Comparison of ENCODE assay signal across 8 cellular contexts in genomic region chr7:156892086-156892800, GRCh38. TPM values are rescaled to one million over a fixed set of nuclear protein-coding genes. Genes with fewer than 3 reads are reported as not detected.
DNase-seq lines count a peak whose midpoint lies in the region; ATAC-seq and TF ChIP-seq lines count a peak whose summit lies in the region.

No MANE protein-coding gene starts in this region.

- peaks cover 7 to 33% of the 10 kb centered on the region in 2 donors for H3K36me3 Mint-ChIP-seq in activated naive CD4-positive, alpha-beta T cell treated with anti-CD3 and anti-CD28 coated beads, Interleukin-2, amount 50 U/mL, for 72 hours

- H3K4me3 ChIP-seq in BE2C (ENCODE audit: low read depth, low read length): peak overlapping the region; percentile 82
- H3K4me3 ChIP-seq in SJSA1: peak overlapping the region; percentile 90
- peak overlapping the region; percentile 93 for H3K4me3 ChIP-seq in left ventricle myocardium inferior
- H3K4me3 ChIP-seq in sigmoid colon: peak overlapping the region; percentile 58 to 94 (median 84)

- 1 to 2% methylated on average over 55 to 56 of the region's 57 CpGs for WGBS in sigmoid colon, 2 donors

- no peaks in the 10 kb centered on the region for H3K27me3 ChIP-seq in BE2C
- H3K27me3 ChIP-seq in SJSA1 (replicated peaks): no peaks in the 10 kb centered on the region
- no peaks in the 10 kb centered on the region for H3K27me3 ChIP-seq in left ventricle myocardium inferior (ENCODE audit: low read depth)
- no peaks in the 10 kb centered on the region for H3K27me3 ChIP-seq in sigmoid colon

- H3K9me3 Mint-ChIP-seq in activated naive CD4-positive, alpha-beta T cell treated with anti-CD3 and anti-CD28 coated beads, Interleukin-2, amount 50 U/mL, for 72 hours: peaks cover 0 to 6% of the 10 kb centered on the region in 2 donors

- H3K27ac ChIP-seq in SJSA1 (no peak overlapping the region), left ventricle myocardium inferior (replicated peaks) (peak overlapping the region; percentile 99), sigmoid colon (peak overlapping the region; percentile 91 to 97 (median 92))

- H3K4me1 ChIP-seq in BE2C: no peaks in the 10 kb centered on the region
- H3K4me1 ChIP-seq in SJSA1 (replicated peaks): peaks cover 5% of the 10 kb centered on the region
- H3K4me1 ChIP-seq in left ventricle myocardium inferior: peaks cover 44% of the 10 kb centered on the region
- peaks cover 0 to 17% (median 9%) of the 10 kb centered on the region in 4 donors for H3K4me1 ChIP-seq in sigmoid colon

- TF ChIP-seq CTCF in BE2C (IDR thresholded peaks at IDR 0.05; ENCODE audit: low read depth, low read length) (no peak), left ventricle myocardium inferior (IDR thresholded peaks at IDR 0.05; ENCODE audit: borderline replicate concordance) (no peak), sigmoid colon (IDR thresholded peaks at IDR 0.05) (no peak)

- peak overlapping the region; percentile 75 to 92 for H3K27ac Mint-ChIP-seq in activated naive CD4-positive, alpha-beta T cell treated with anti-CD3 and anti-CD28 coated beads, Interleukin-2, amount 50 U/mL, for 72 hours

- TF ChIP-seq POLR2A in sigmoid colon (IDR thresholded peaks at IDR 0.05): no peak

- ATAC-seq in GM19324 (IDR thresholded peaks at IDR 0.05; ENCODE audit: low FRiP score, unreplicated experiment) (peak; percentile 29), HG03460 (IDR thresholded peaks at IDR 0.05; ENCODE audit: unreplicated experiment) (peak; percentile 18)
- peak; percentile 23 to 28 for ATAC-seq in activated naive CD4-positive, alpha-beta T cell treated with anti-CD3 and anti-CD28 coated beads, Interleukin-2, amount 50 U/mL, for 72 hours

- DNase-seq in BE2C: peak; percentile 81
- DNase-seq in SJSA1 (ENCODE audit: low read depth in 1 of 2, low spot score in 2 of 2): no peak
- peak; percentile 67 to 70 for DNase-seq in activated naive CD4-positive, alpha-beta T cell treated with anti-CD3 and anti-CD28 coated beads, Interleukin-2, amount 50 U/mL, for 72 hours (ENCODE audit: low spot score in 2 of 2)
- peak; percentile 51 for DNase-seq in left ventricle myocardium inferior
- peak; percentile 75 for DNase-seq in sigmoid colon
- DNase-seq in SHP77 treated with DMSO at 0.1 percent for 48 hours (lab: John Stamatoyannopoulos, UW): no peak

- intact Hi-C loops in left ventricle myocardium inferior (cut with micrococcal nuclease): no loop called here
- intact Hi-C loops in sigmoid colon (cut with DNase I): loop anchor here (5.0 to 10.0 kb wide), 3 partner anchors 250 to 443 kb away; partner anchors contain the start of genes DNAJB6 and RNF32

- H3K9me3 ChIP-seq in BE2C (no peaks in the 10 kb centered on the region), SJSA1 (replicated peaks) (0 out of 2 replicates have a peak, but pooled peaks cover 5% of the 10 kb centered on the region), left ventricle myocardium inferior (replicated peaks) (no peaks in the 10 kb centered on the region), sigmoid colon (no peaks in the 10 kb centered on the region)

- no peak for TF ChIP-seq EP300 in sigmoid colon (IDR thresholded peaks at IDR 0.05)

- H3K36me3 ChIP-seq in BE2C (no peaks in the 10 kb centered on the region), SJSA1 (peaks cover 3% of the 10 kb centered on the region; the same call in 1 of the 2 replicates), left ventricle myocardium inferior (no peaks in the 10 kb centered on the region), sigmoid colon (no peaks in the 10 kb centered on the region)

RNA-seq across cellular contexts. Expression of gene LMBR1, which starts 0.7 kb away (rescaled TPM):
- 53.2 TPM for polyA plus RNA-seq in BE2C (2012; ENCODE audit: insufficient read depth, insufficient read length, low read depth)
- 9.2 and 16.8 TPM in 2 replicates for total RNA-seq in SJSA1 (2014; rRNA removed; shearing (Covaris generic))
- 10 to 100 TPM; 28.3 to 52.4 TPM for total RNA-seq in activated naive CD4-positive, alpha-beta T cell treated with anti-CD3 and anti-CD28 coated beads, Interleukin-2, amount 50 U/mL, for 72 hours
- total RNA-seq in left ventricle myocardium inferior (37.6 TPM), sigmoid colon (10 to 100 TPM; 43.9 to 60.9 (median 51.2) TPM)
- polyA plus RNA-seq in sigmoid colon: 10 to 100 TPM in 1 of 3 donors, 1 to 10 TPM in 2; 2.5 to 18.1 (median 6.6) TPM

RNA-seq across cellular contexts. Expression of gene NOM1, which starts 57.3 kb away (rescaled TPM):
- polyA plus RNA-seq in BE2C (2012; ENCODE audit: insufficient read depth, insufficient read length, low read depth): 58.0 TPM
- total RNA-seq in SJSA1 (2014; rRNA removed; shearing (Covaris generic)): 14.8 and 17.3 TPM in 2 replicates
- 10 to 100 TPM; 29.2 to 45.2 TPM for total RNA-seq in activated naive CD4-positive, alpha-beta T cell treated with anti-CD3 and anti-CD28 coated beads, Interleukin-2, amount 50 U/mL, for 72 hours
- 10.5 TPM for total RNA-seq in left ventricle myocardium inferior
- 10 to 100 TPM; 14.1 to 19.1 (median 17.2) TPM for total RNA-seq in sigmoid colon
- polyA plus RNA-seq in sigmoid colon: 10 to 100 TPM in 1 of 3 donors, 1 to 10 TPM in 2; 1.8 to 11.2 (median 4.6) TPM

Comparison
In these comparisons a context has a peak if more than half of its experiments do, and no peak if none do; other contexts are left out.
1. DNase-seq: peak in BE2C (single experiment), activated naive CD4-positive, alpha-beta T cell treated with anti-CD3 and anti-CD28 coated beads, Interleukin-2, amount 50 U/mL, for 72 hours (2 of 2), left ventricle myocardium inferior (single experiment) and sigmoid colon (single experiment); none in SJSA1 (0 of 2) and SHP77 treated with DMSO at 0.1 percent for 48 hours (single experiment).
2. Peak in every context shown above with its lines, with median percentiles within 50 percentile points of each other: H3K4me3 ChIP-seq and ATAC-seq.